ENCODE assay signal across 18 cellular contexts in genomic region chr1:163298340-163298739, GRCh38. TPM values are rescaled to one million over a fixed set of nuclear protein-coding genes. Genes with fewer than 3 reads are reported as not detected.
"Had no signal": no experiment of that assay in that cellular context is flagged by ENCODE, and none has a peak within 500 bp of the region (broad histone marks: within the 10 kb centered on the region; RNA-seq: fewer than 3 reads in every experiment).

No MANE protein-coding gene starts in this region.

- H3K9me3 ChIP-seq: gastrocnemius medialis, heart right ventricle, left ventricle myocardium inferior, lower lobe of right lung, spleen, tibial artery, upper lobe of left lung, uterus had no signal

- H3K36me3 ChIP-seq: gastrocnemius medialis, tibial artery, uterus had no signal

- DNase-seq: gastrocnemius medialis; heart right ventricle; left ventricle myocardium inferior; lower lobe of right lung; naive thymus-derived CD8-positive, alpha-beta T cell; posterior cingulate gyrus; spleen; stimulated activated CD4-positive, alpha-beta T cell treated with anti-CD3 and anti-CD28 coated beads, Interleukin-15, amount 100 ng/mL, for 24 hours; stimulated activated CD4-positive, alpha-beta T cell treated with anti-CD3 and anti-CD28 coated beads, Interleukin-1b, Interleukin-23, amount 100 ng/mL, for 48 hours; stimulated activated CD4-positive, alpha-beta T cell treated with anti-CD3 and anti-CD28 coated beads, Interleukin-4, amount 100 ng/mL, for 24 hours; tibial artery; upper lobe of left lung; uterus had no signal

- H3K27ac ChIP-seq: gastrocnemius medialis, heart right ventricle, left ventricle myocardium inferior, lower lobe of right lung, spleen, tibial artery, upper lobe of left lung, uterus had no signal

- H3K27ac Mint-ChIP-seq: dendritic cell treated with granulocyte-macrophage colony-stimulating factor and Interleukin-4, amounts not matched to agents 40 ng/mL and 50 ng/mL, for 4 days; memory B cell; naive thymus-derived CD8-positive, alpha-beta T cell; stimulated activated memory B cell treated with anti-CD40 and anti-IgM and Interleukin-4, amounts not matched to agents 10 μg/mL and 1 μg/mL and 100 μg/mL, for 72 hours; stimulated activated naive CD8-positive, alpha-beta T cell treated with anti-CD3 and anti-CD28 coated beads, Interleukin-15, Interleukin-2, amounts not matched to agents 100 ng/mL and 50 ng/mL, for 24 hours had no signal

- H3K27me3 ChIP-seq: gastrocnemius medialis, heart right ventricle, spleen, tibial artery, upper lobe of left lung, uterus had no signal

- H3K27me3 Mint-ChIP-seq: dendritic cell treated with granulocyte-macrophage colony-stimulating factor and Interleukin-4, amounts not matched to agents 40 ng/mL and 50 ng/mL, for 4 days; memory B cell; naive thymus-derived CD8-positive, alpha-beta T cell; stimulated activated memory B cell treated with anti-CD40 and anti-IgM and Interleukin-4, amounts not matched to agents 10 μg/mL and 1 μg/mL and 100 μg/mL, for 72 hours; stimulated activated naive CD8-positive, alpha-beta T cell treated with anti-CD3 and anti-CD28 coated beads, Interleukin-15, Interleukin-2, amounts not matched to agents 100 ng/mL and 50 ng/mL, for 24 hours had no signal

- H3K4me1 ChIP-seq: gastrocnemius medialis, lower lobe of right lung, spleen, upper lobe of left lung, uterus had no signal

- H3K4me1 Mint-ChIP-seq: memory B cell; naive thymus-derived CD8-positive, alpha-beta T cell; stimulated activated memory B cell treated with anti-CD40 and anti-IgM and Interleukin-4, amounts not matched to agents 10 μg/mL and 1 μg/mL and 100 μg/mL, for 72 hours had no signal

- H3K9me3 Mint-ChIP-seq: neural crest cell; stimulated activated memory B cell treated with anti-CD40 and anti-IgM and Interleukin-4, amounts not matched to agents 10 μg/mL and 1 μg/mL and 100 μg/mL, for 72 hours had no signal

- H3K4me3 ChIP-seq: gastrocnemius medialis, heart right ventricle, left ventricle myocardium inferior, lower lobe of right lung, spleen, tibial artery, upper lobe of left lung, uterus had no signal

- H3K4me3 Mint-ChIP-seq: dendritic cell treated with granulocyte-macrophage colony-stimulating factor and Interleukin-4, amounts not matched to agents 40 ng/mL and 50 ng/mL, for 4 days; memory B cell; naive thymus-derived CD8-positive, alpha-beta T cell; neural crest cell; stimulated activated memory B cell treated with anti-CD40 and anti-IgM and Interleukin-4, amounts not matched to agents 10 μg/mL and 1 μg/mL and 100 μg/mL, for 72 hours; stimulated activated naive CD8-positive, alpha-beta T cell treated with anti-CD3 and anti-CD28 coated beads, Interleukin-15, Interleukin-2, amounts not matched to agents 100 ng/mL and 50 ng/mL, for 24 hours had no signal

RNA-seq across cellular contexts. Expression of gene NUF2, which starts 23.4 kb away (rescaled TPM):
- total RNA-seq: gastrocnemius medialis had no signal
